In genomic region chr9:114362394-114362793, GRCh38 we compare ENCODE assay signal across 19 cellular contexts. TPM values are rescaled to one million over a fixed set of nuclear protein-coding genes. Genes with fewer than 3 reads are reported as not detected.
DNase-seq lines count a peak whose midpoint lies in the region; ATAC-seq, FAIRE-seq and TF ChIP-seq lines count a peak whose summit lies in the region.
"Had no signal": no experiment of that assay in that cellular context is flagged by ENCODE, and none has a peak within 500 bp of the region (broad histone marks: within the 10 kb centered on the region; RNA-seq: fewer than 3 reads in every experiment).

No MANE protein-coding gene starts in this region.

- H3K27me3 ChIP-seq in BLaER1: no peaks in the 10 kb centered on the region
- H3K27me3 ChIP-seq in CD4-positive, alpha-beta memory T cell (ENCODE audit: insufficient read depth, low read length): no peaks in the 10 kb centered on the region
- no peaks in the 10 kb centered on the region for H3K27me3 ChIP-seq in stomach
- H3K27me3 ChIP-seq: cardiac muscle cell, esophagus muscularis mucosa had no signal

- TF ChIP-seq POLR2A in stomach (IDR thresholded peaks at IDR 0.05): no peak

- peaks cover 75 to 92% of the 10 kb centered on the region in 2 donors for H3K36me3 Mint-ChIP-seq in CD4-positive, alpha-beta memory T cell
- peaks cover 52 to 60% of the 10 kb centered on the region in 2 donors for H3K36me3 Mint-ChIP-seq in activated naive CD4-positive, alpha-beta T cell treated with anti-CD3 and anti-CD28 coated beads, Interleukin-2, amount 50 U/mL, for 72 hours
- peaks cover 12 to 98% (median 57%) of the 10 kb centered on the region in 3 donors for H3K36me3 Mint-ChIP-seq in naive thymus-derived CD8-positive, alpha-beta T cell

- H3K4me3 ChIP-seq in BLaER1 (no peak overlapping the region), stomach (no peak overlapping the region)
- no peak overlapping the region for H3K4me3 ChIP-seq in CD4-positive, alpha-beta memory T cell (ENCODE audit: low read length in 2 of 2)
- H3K4me3 ChIP-seq: cardiac muscle cell, esophagus muscularis mucosa had no signal

- CTCF ChIA-PET in CD4-positive, alpha-beta memory T cell (lab: Charles Lee; ENCODE audit: partially characterized antibody): interaction anchor here (0.8 to 8.5 kb wide), 6 partner anchors 9 to 31 kb away, joined by 3 to 84 read pairs (median 6); partner anchors contain the start of gene AKNA

- H3K4me2 ChIP-seq in BLaER1: peak overlapping the region; percentile 98

- 0 out of 2 replicates have a peak, but pooled peaks cover 17% of the 10 kb centered on the region for H4K20me1 ChIP-seq in BLaER1

- H3K27me3 Mint-ChIP-seq in CD4-positive, alpha-beta memory T cell: no peaks in the 10 kb centered on the region
- H3K27me3 Mint-ChIP-seq in naive thymus-derived CD8-positive, alpha-beta T cell: no peaks in the 10 kb centered on the region

- no peak for TF ChIP-seq CTCF in stomach (IDR thresholded peaks at IDR 0.05)

- no peak for DNase-seq in CD4-positive, alpha-beta memory T cell
- DNase-seq in activated naive CD4-positive, alpha-beta T cell treated with anti-CD3 and anti-CD28 coated beads, Interleukin-2, amount 50 U/mL, for 72 hours (ENCODE audit: low spot score in 2 of 2): no peak
- no peak for DNase-seq in naive thymus-derived CD8-positive, alpha-beta T cell
- no peak for DNase-seq in stomach
- DNase-seq in MV-4-11 (lab: John Stamatoyannopoulos, UW): no peak
- DNase-seq in GM19239 (ENCODE audit: insufficient read length, low spot score): no peak
- DNase-seq: NCI-H1092, NCI-H2081 treated with DMSO at 0.1 percent for 48 hours, NCI-H524, right cardiac atrium, Right ventricle myocardium superior, WERI-Rb-1 had no signal

- WGBS in stomach, 5 donors: 83 to 93% (median 87%) methylated on average over 8 to 12 of the region's 12 CpGs

- H3K9me3 ChIP-seq in BLaER1: no peaks in the 10 kb centered on the region
- no peaks in the 10 kb centered on the region for H3K9me3 ChIP-seq in CD4-positive, alpha-beta memory T cell (ENCODE audit: control insufficient read depth in 1 of 2, low read length in 2 of 2)
- H3K9me3 ChIP-seq in stomach: no peaks in the 10 kb centered on the region
- H3K9me3 ChIP-seq: esophagus muscularis mucosa had no signal

- ATAC-seq in activated naive CD4-positive, alpha-beta T cell treated with anti-CD3 and anti-CD28 coated beads, Interleukin-2, amount 50 U/mL, for 72 hours: no peak
- no peak for ATAC-seq in naive thymus-derived CD8-positive, alpha-beta T cell
- ATAC-seq: HCT116, left lobe of liver, right cardiac atrium had no signal

- H3K27ac Mint-ChIP-seq in CD4-positive, alpha-beta memory T cell: peak overlapping the region; percentile 68 to 96 (median 90)
- H3K27ac Mint-ChIP-seq in activated naive CD4-positive, alpha-beta T cell treated with anti-CD3 and anti-CD28 coated beads, Interleukin-2, amount 50 U/mL, for 72 hours: peak overlapping the region; percentile 92 to 96
- H3K27ac Mint-ChIP-seq in naive thymus-derived CD8-positive, alpha-beta T cell: peak overlapping the region; percentile 37 to 98 (median 94)

- no peak for TF ChIP-seq EP300 in stomach (IDR thresholded peaks at IDR 0.05)

- intact Hi-C loops in CD4-positive, alpha-beta memory T cell (cut with micrococcal nuclease): no loop called here
- intact Hi-C loops in stomach (cut with DNase I; ENCODE audit: low total_unique reads): no loop called here

- peaks cover 54 to 83% (median 67%) of the 10 kb centered on the region in 4 donors for H3K4me1 Mint-ChIP-seq in CD4-positive, alpha-beta memory T cell
- H3K4me1 Mint-ChIP-seq in naive thymus-derived CD8-positive, alpha-beta T cell: peaks cover 44 to 85% (median 84%) of the 10 kb centered on the region in 4 donors

- POLR2A ChIA-PET in CD4-positive, alpha-beta memory T cell (lab: Charles Lee; ENCODE audit: partially characterized antibody): interaction anchor here (1.0 to 37.6 kb wide), 6 partner anchors 10 to 140 kb away, joined by 3 to 1614 read pairs (median 40); partner anchors contain the start of gene AKNA
- POLR2A ChIA-PET in naive thymus-derived CD8-positive, alpha-beta T cell (lab: Charles Lee): interaction anchor here (0.9 to 41.6 kb wide), 4 partner anchors 8 to 30 kb away, joined by 4 to 1589 read pairs (median 188); partner anchors contain the start of gene AKNA

- peaks cover 59% of the 10 kb centered on the region for H3K4me1 ChIP-seq in BLaER1
- peaks cover 84% of the 10 kb centered on the region for H3K4me1 ChIP-seq in CD4-positive, alpha-beta memory T cell (ENCODE audit: insufficient read depth, low read length)
- H3K4me1 ChIP-seq in stomach: peaks cover 4 to 34% (median 10%) of the 10 kb centered on the region in 4 donors

- H3K27ac ChIP-seq in BLaER1: peak overlapping the region; percentile 81
- peak overlapping the region; percentile 44 for H3K27ac ChIP-seq in CD4-positive, alpha-beta memory T cell (ENCODE audit: low read depth, low read length)
- peak overlapping the region in 1 of 5 donors; percentile 2 for H3K27ac ChIP-seq in stomach
- H3K27ac ChIP-seq: cardiac muscle cell, esophagus muscularis mucosa, WERI-Rb-1 had no signal

- H3K9me3 Mint-ChIP-seq in CD4-positive, alpha-beta memory T cell: peaks cover 0 to 2% (median 0%) of the 10 kb centered on the region in 8 donors
- no peaks in the 10 kb centered on the region for H3K9me3 Mint-ChIP-seq in activated naive CD4-positive, alpha-beta T cell treated with anti-CD3 and anti-CD28 coated beads, Interleukin-2, amount 50 U/mL, for 72 hours
- peaks cover 0 to 3% (median 0%) of the 10 kb centered on the region in 9 donors for H3K9me3 Mint-ChIP-seq in naive thymus-derived CD8-positive, alpha-beta T cell

- H3K36me3 ChIP-seq in BLaER1: peaks cover 89% of the 10 kb centered on the region
- H3K36me3 ChIP-seq in CD4-positive, alpha-beta memory T cell (ENCODE audit: insufficient read depth, low read length): peaks cover 88% of the 10 kb centered on the region
- H3K36me3 ChIP-seq in stomach: peaks cover 61 to 99% (median 92%) of the 10 kb centered on the region in 4 donors

- FAIRE-seq in GM19239 (lab: Jason Lieb, UNC): no peak

- H3K4me3 Mint-ChIP-seq in CD4-positive, alpha-beta memory T cell: no peak overlapping the region
- no peak overlapping the region for H3K4me3 Mint-ChIP-seq in naive thymus-derived CD8-positive, alpha-beta T cell

- peak overlapping the region; percentile 52 for H3K9ac ChIP-seq in BLaER1

RNA-seq across cellular contexts. Expression of gene AKNA, which starts 25.4 kb away (rescaled TPM):
- total RNA-seq in CD4-positive, alpha-beta memory T cell: 100 to 1,000 TPM; 374 to 375 TPM
- 10 to 100 TPM in 1 of 2 donors, 1 to 10 TPM in 1; 1.9 to 35.6 TPM for polyA plus RNA-seq in CD4-positive, alpha-beta memory T cell
- 100 to 1,000 TPM; 165 to 174 TPM for total RNA-seq in activated naive CD4-positive, alpha-beta T cell treated with anti-CD3 and anti-CD28 coated beads, Interleukin-2, amount 50 U/mL, for 72 hours
- 100 to 1,000 TPM; 425 to 430 TPM for total RNA-seq in naive thymus-derived CD8-positive, alpha-beta T cell
- polyA plus RNA-seq in naive thymus-derived CD8-positive, alpha-beta T cell: 10 to 100 TPM; 12.7 to 31.6 (median 21.3) TPM
- total RNA-seq in stomach: 10 to 100 TPM; 13.4 to 85.8 (median 31.0) TPM
- 10 to 100 TPM; 12.2 to 13.6 (median 12.3) TPM for polyA plus RNA-seq in stomach

RNA-seq across cellular contexts. Expression of gene ORM2, which starts 32.7 kb away (rescaled TPM):
- total RNA-seq in CD4-positive, alpha-beta memory T cell: not detected
- not detected for polyA plus RNA-seq in CD4-positive, alpha-beta memory T cell
- not detected for total RNA-seq in activated naive CD4-positive, alpha-beta T cell treated with anti-CD3 and anti-CD28 coated beads, Interleukin-2, amount 50 U/mL, for 72 hours
- total RNA-seq in naive thymus-derived CD8-positive, alpha-beta T cell: not detected
- not detected for polyA plus RNA-seq in naive thymus-derived CD8-positive, alpha-beta T cell
- total RNA-seq in stomach: 1 to 10 TPM in 2 of 5 donors, not detected in 3; 1.2 to 2.0 TPM
- 10 to 100 TPM in 1 of 3 donors, 1 to 10 TPM in 1, not detected in 1; 4.9 to 17.1 TPM for polyA plus RNA-seq in stomach
- total RNA-seq: cardiac muscle cell, esophagus muscularis mucosa, osteoblast, right cardiac atrium, Right ventricle myocardium superior, urinary bladder had no signal
- polyA plus RNA-seq: cardiac muscle cell had no signal

RNA-seq across cellular contexts. Expression of gene ORM1, which starts 39.5 kb away (rescaled TPM):
- not detected for total RNA-seq in CD4-positive, alpha-beta memory T cell
- polyA plus RNA-seq in CD4-positive, alpha-beta memory T cell: not detected
- total RNA-seq in activated naive CD4-positive, alpha-beta T cell treated with anti-CD3 and anti-CD28 coated beads, Interleukin-2, amount 50 U/mL, for 72 hours: not detected
- total RNA-seq in naive thymus-derived CD8-positive, alpha-beta T cell: not detected
- not detected for polyA plus RNA-seq in naive thymus-derived CD8-positive, alpha-beta T cell
- 1 to 10 TPM in 2 of 5 donors, not detected in 3; 1.6 to 2.2 TPM for total RNA-seq in stomach
- 10 to 100 TPM in 1 of 3 donors, 1 to 10 TPM in 2; 2.9 to 14.8 (median 3.9) TPM for polyA plus RNA-seq in stomach
- total RNA-seq: cardiac muscle cell, osteoblast had no signal
